13 cellular contexts compared by ENCODE assay signal in the genomic region with DNA sequence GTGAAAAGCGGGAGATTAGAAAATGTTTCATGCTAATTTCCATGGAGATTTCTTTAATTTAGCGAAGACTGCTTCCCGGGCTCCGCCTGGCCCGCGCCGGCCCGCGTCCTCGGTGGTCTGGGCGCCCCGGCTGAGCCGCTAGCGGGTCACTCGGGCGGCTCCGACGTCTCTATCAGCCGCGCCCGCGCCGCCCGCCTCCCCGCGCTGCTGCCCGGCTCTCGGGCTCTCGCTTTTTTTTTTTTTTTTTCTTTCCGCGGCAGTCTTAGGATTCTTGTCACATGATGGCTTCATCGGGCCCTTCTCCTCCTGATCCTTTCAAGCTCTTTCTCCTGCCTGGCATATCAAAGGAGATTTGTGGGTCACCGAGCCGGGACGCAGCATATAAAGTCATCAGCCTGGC.
DNase-seq lines count a peak whose midpoint lies in the region; ATAC-seq, FAIRE-seq and TF ChIP-seq lines count a peak whose summit lies in the region.
"Had no signal": no experiment of that assay in that cellular context is flagged by ENCODE, and none has a peak within 500 bp of the region (broad histone marks: within the 10 kb centered on the region; RNA-seq: fewer than 3 reads in every experiment).

No MANE protein-coding gene starts in this region.

- no peak for TF ChIP-seq POLR2A in HepG2 (IDR thresholded peaks at IDR 0.05; ENCODE audit: insufficient read depth in 1 of 2, low read depth in 2 of 2, low read length in 2 of 2)

- H3K36me3 ChIP-seq in hepatocyte (replicated peaks; ENCODE audit: insufficient read depth, low read depth) = no peaks in the 10 kb centered on the region
- no peaks in the 10 kb centered on the region for H3K36me3 ChIP-seq in HepG2 (replicated peaks in 1 of 2; ENCODE audit: control insufficient read depth in 1 of 2, insufficient read depth in 2 of 2, low read length in 2 of 2)
- H3K36me3 ChIP-seq: neutrophil had no signal

- H3K4me2 ChIP-seq in hepatocyte (peak overlapping the region; percentile 82), HepG2 (ENCODE audit: low read depth, low read length) (no peak overlapping the region)

- CTCF ChIA-PET in HepG2 (lab: Yijun Ruan, JAX; ENCODE audit: low intra/inter-chr PET ratio, low total read pairs) = no interaction called here

- H3K4me3 Mint-ChIP-seq in osteocyte (ENCODE audit: unreplicated experiment) = peak overlapping the region; percentile 63
- no peak overlapping the region for H3K4me3 Mint-ChIP-seq in activated naive CD8-positive, alpha-beta T cell treated with anti-CD3 and anti-CD28 coated beads for 36 hours
- H3K4me3 Mint-ChIP-seq: activated T-helper 17 cell treated with anti-CD3 and anti-CD28 coated beads, Interleukin-2, amount 50 U/mL, for 72 hours had no signal

- H2AFZ ChIP-seq in hepatocyte = peak overlapping the region; percentile 67
- H2AFZ ChIP-seq in HepG2 (ENCODE audit: low read length) = no peak overlapping the region

- H3K9me3 Mint-ChIP-seq in osteocyte (ENCODE audit: unreplicated experiment) = no peaks in the 10 kb centered on the region
- peaks cover 3% of the 10 kb centered on the region for H3K9me3 Mint-ChIP-seq in activated naive CD8-positive, alpha-beta T cell treated with anti-CD3 and anti-CD28 coated beads for 36 hours

- TF ChIP-seq RAD21 in HepG2 (CRISPR knock-in tag; IDR thresholded peaks at IDR 0.05) = no peak

- WGBS in hepatocyte (ENCODE audit: low lambda C conversion rate, missing lambda C conversion rate) = 3% methylated on average over 35 of the region's 35 CpGs
- 25% methylated on average over 35 of the region's 35 CpGs for WGBS in HepG2 (ENCODE audit: low lambda C conversion rate)

- no peak overlapping the region for H3K27ac ChIP-seq in hepatocyte
- no peak overlapping the region for H3K27ac ChIP-seq in HepG2 (ENCODE audit: extremely low read length, insufficient read depth, low read length)
- H3K27ac ChIP-seq: neutrophil had no signal

- H3K9me3 ChIP-seq in hepatocyte (ENCODE audit: low read depth) (no peaks in the 10 kb centered on the region), HepG2 (ENCODE audit: low read length) (peaks cover 4% of the 10 kb centered on the region; the same call in 1 of the 2 replicates)
- H3K9me3 ChIP-seq: neutrophil had no signal

- H3K9ac ChIP-seq in HepG2 (ENCODE audit: insufficient read depth, low read depth, low read length) = no peak overlapping the region

- in situ Hi-C loops in HepG2 (cut with HindIII; ENCODE audit: extremely low pct_ligation_motif_present, low pct_unique_long_range_greater_than_20kb) = no loop called here

- no peak for TF ChIP-seq CTCF in hepatocyte (IDR thresholded peaks at IDR 0.05; ENCODE audit: poor library complexity)
- TF ChIP-seq CTCF in osteocyte (IDR thresholded peaks at IDR 0.05) = no peak
- TF ChIP-seq CTCF in HepG2 (CRISPR knock-in tag; IDR thresholded peaks at IDR 0.05) = no peak

- POLR2A ChIA-PET in HepG2 (lab: Yijun Ruan, JAX) = no interaction called here

- H3K4me1 ChIP-seq in hepatocyte (ENCODE audit: insufficient read depth) (no peaks in the 10 kb centered on the region), HepG2 (ENCODE audit: insufficient read depth, low read length) (no peaks in the 10 kb centered on the region)

- DNase-seq in ELF-1 (ENCODE audit: low read depth, low spot score) = peak; percentile 78
- peak; percentile 0 for DNase-seq in RPMI7951 (ENCODE audit: low read depth)
- peak; percentile 44 for DNase-seq in hepatocyte (ENCODE audit: low spot score)
- DNase-seq in osteocyte (ENCODE audit: extremely low spot score, unreplicated experiment) = no peak
- DNase-seq in stimulated activated CD4-positive, alpha-beta T cell treated with anti-CD3 and anti-CD28 coated beads, Interleukin-12 subunit alpha, Interleukin-12 subunit beta, amount 100 ng/mL, for 4 hours = no peak
- no peak for DNase-seq in activated naive CD8-positive, alpha-beta T cell treated with anti-CD3 and anti-CD28 coated beads for 36 hours
- no peak for DNase-seq in HepG2 (ENCODE audit: low spot score)
- DNase-seq: NCI-H345 had no signal

- intact Hi-C loops in HepG2 (cut with micrococcal nuclease; ENCODE audit: unreplicated experiment) = no loop called here

- H4K20me1 ChIP-seq in hepatocyte (ENCODE audit: insufficient read depth, poor library complexity, severe bottlenecking) (no peaks in the 10 kb centered on the region), HepG2 (ENCODE audit: insufficient read depth, low read length) (no peaks in the 10 kb centered on the region)

- H3K9me2 ChIP-seq in hepatocyte (replicated peaks; ENCODE audit: insufficient read depth) = no peaks in the 10 kb centered on the region

- no peak overlapping the region for H3K27ac Mint-ChIP-seq in osteocyte (ENCODE audit: unreplicated experiment)
- H3K27ac Mint-ChIP-seq in activated naive CD8-positive, alpha-beta T cell treated with anti-CD3 and anti-CD28 coated beads for 36 hours = no peak overlapping the region
- H3K27ac Mint-ChIP-seq: activated T-helper 17 cell treated with anti-CD3 and anti-CD28 coated beads, Interleukin-2, amount 50 U/mL, for 72 hours; CD14-positive monocyte had no signal

- FAIRE-seq in HepG2 (lab: Jason Lieb, UNC) = no peak

- no peaks in the 10 kb centered on the region for H3K36me3 Mint-ChIP-seq in osteocyte (ENCODE audit: unreplicated experiment)
- H3K36me3 Mint-ChIP-seq in activated naive CD8-positive, alpha-beta T cell treated with anti-CD3 and anti-CD28 coated beads for 36 hours = no peaks in the 10 kb centered on the region
- H3K36me3 Mint-ChIP-seq: CD14-positive monocyte had no signal

- peaks cover 2% of the 10 kb centered on the region for H3K4me1 Mint-ChIP-seq in osteocyte (ENCODE audit: unreplicated experiment)
- no peaks in the 10 kb centered on the region for H3K4me1 Mint-ChIP-seq in activated naive CD8-positive, alpha-beta T cell treated with anti-CD3 and anti-CD28 coated beads for 36 hours
- H3K4me1 Mint-ChIP-seq: activated T-helper 17 cell treated with anti-CD3 and anti-CD28 coated beads, Interleukin-2, amount 50 U/mL, for 72 hours; CD14-positive monocyte had no signal

- peak overlapping the region; percentile 13 for H3K4me3 ChIP-seq in hepatocyte
- H3K4me3 ChIP-seq in HepG2 (replicated peaks in 1 of 3; ENCODE audit: insufficient read depth in 1 of 3, low read depth in 2 of 3, low read length in 3 of 3) = no peak overlapping the region

- TF ChIP-seq EP300 in HepG2 (IDR thresholded peaks at IDR 0.05; ENCODE audit: low read depth in 2 of 2, low read length in 2 of 2) = no peak
- TF ChIP-seq EP300 in HepG2 (CRISPR knock-in tag; IDR thresholded peaks at IDR 0.05; ENCODE audit: borderline replicate concordance) = no peak

- peaks cover 45% of the 10 kb centered on the region for H3K27me3 Mint-ChIP-seq in osteocyte (ENCODE audit: unreplicated experiment)
- peaks cover 48% of the 10 kb centered on the region for H3K27me3 Mint-ChIP-seq in activated naive CD8-positive, alpha-beta T cell treated with anti-CD3 and anti-CD28 coated beads for 36 hours

- ATAC-seq in HG03565 (IDR thresholded peaks at IDR 0.05; ENCODE audit: unreplicated experiment) (no peak), HepG2 (no peak)
- ATAC-seq: activated CD4-positive, CD25-positive, alpha-beta regulatory T cell treated with anti-CD3 and anti-CD28 coated beads, Interleukin-2, amount 50 U/mL, for 24 hours; activated T-helper 17 cell treated with anti-CD3 and anti-CD28 coated beads, Interleukin-2, amount 50 U/mL, for 72 hours had no signal

- H3K27me3 ChIP-seq in hepatocyte (peaks cover 60% of the 10 kb centered on the region), HepG2 (ENCODE audit: control insufficient read depth in 1 of 2, insufficient read depth in 2 of 2, low read length in 2 of 2) (no peaks in the 10 kb centered on the region)

- H3K79me2 ChIP-seq in hepatocyte = no peaks in the 10 kb centered on the region
- no peaks in the 10 kb centered on the region for H3K79me2 ChIP-seq in HepG2 (ENCODE audit: insufficient read depth, low read length)

- no TSS peak for BruUV-seq in HepG2 (replicated peaks; lab: Mats Ljungman, UMichigan)

TF ChIP-seq in HepG2, 621 proteins besides CTCF, POLR2A, EP300 and RAD21 (continues in another document):
- TF ChIP-seq ZNF225 (CRISPR knock-in tag; IDR thresholded peaks at IDR 0.05) = no peak

Comparison
In these comparisons a context has a peak if more than half of its experiments do, and no peak if none do; other contexts are left out.
1. DNase-seq: peak in ELF-1 (single experiment), RPMI7951 (single experiment) and hepatocyte (single experiment); none in osteocyte (single experiment), stimulated activated CD4-positive, alpha-beta T cell treated with anti-CD3 and anti-CD28 coated beads, Interleukin-12 subunit alpha, Interleukin-12 subunit beta, amount 100 ng/mL, for 4 hours (single experiment), activated naive CD8-positive, alpha-beta T cell treated with anti-CD3 and anti-CD28 coated beads for 36 hours (single experiment) and HepG2 (single experiment).